ENCODE assay signal across 1 cellular context in the genomic region with DNA sequence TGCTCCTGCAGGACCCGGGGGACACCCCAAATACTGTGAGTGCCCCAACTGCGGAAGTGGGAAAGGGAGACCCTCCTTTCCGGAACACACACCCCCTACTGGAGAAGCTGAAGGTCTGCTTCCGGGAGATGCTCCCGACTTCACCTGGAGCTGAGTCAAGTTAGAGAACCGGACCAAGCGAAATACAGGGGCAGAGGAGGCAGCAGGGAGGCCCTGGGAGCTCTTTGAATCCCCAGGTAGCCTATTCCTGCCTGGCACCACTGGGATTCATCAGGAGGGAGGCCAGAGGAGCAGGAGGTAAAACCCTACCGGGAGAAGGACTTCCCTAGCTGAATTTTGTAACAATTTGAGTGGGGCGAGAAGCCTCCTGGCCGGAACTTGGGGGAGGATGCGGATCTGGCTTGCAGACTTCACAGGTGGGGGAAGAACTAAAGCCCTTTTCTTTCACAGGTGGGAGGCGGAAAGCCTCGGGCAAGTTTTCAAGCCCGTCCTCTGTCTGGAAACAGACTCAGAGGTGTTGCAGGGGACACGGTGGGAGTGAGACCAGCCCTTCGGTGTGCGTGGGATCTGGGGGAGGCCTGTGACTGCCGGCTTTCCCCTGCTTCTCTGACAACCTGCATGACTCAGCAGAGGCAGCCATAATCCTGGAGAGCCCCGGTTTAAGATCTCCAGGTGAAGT.
A peak's percentile ranks its signal among the peaks of the same experiment; 100 is the strongest.
TF ChIP-seq lines count a peak whose summit lies in the region.

No MANE protein-coding gene starts in this region.

TF ChIP-seq in HEK293, 187 proteins besides CTCF, POLR2A, EP300 and RAD21 (continued from another document):
- TF ChIP-seq ZNF132 (tag by site-specific recombination; IDR thresholded peaks at IDR 0.05; ENCODE audit: borderline replicate concordance) (no peak), ZNF518A (tag by site-specific recombination; conservative IDR thresholded peaks at IDR 0.05; ENCODE audit: low read depth) (peak; percentile 88), ZNF114 (tag by site-specific recombination; IDR thresholded peaks at IDR 0.05) (no peak), ZNF394 (tag by site-specific recombination; IDR thresholded peaks at IDR 0.05; ENCODE audit: borderline replicate concordance) (peak; percentile 73), ZNF670 (tag by site-specific recombination; IDR thresholded peaks at IDR 0.05; ENCODE audit: low read depth) (no peak), SP3 (tag by site-specific recombination; IDR thresholded peaks at IDR 0.05) (0 out of 2 replicates have a peak, but pooled peaks have one; percentile 23), PRDM10 (tag by site-specific recombination; IDR thresholded peaks at IDR 0.05) (peak; percentile 82)
- TF ChIP-seq, protein P1, sequence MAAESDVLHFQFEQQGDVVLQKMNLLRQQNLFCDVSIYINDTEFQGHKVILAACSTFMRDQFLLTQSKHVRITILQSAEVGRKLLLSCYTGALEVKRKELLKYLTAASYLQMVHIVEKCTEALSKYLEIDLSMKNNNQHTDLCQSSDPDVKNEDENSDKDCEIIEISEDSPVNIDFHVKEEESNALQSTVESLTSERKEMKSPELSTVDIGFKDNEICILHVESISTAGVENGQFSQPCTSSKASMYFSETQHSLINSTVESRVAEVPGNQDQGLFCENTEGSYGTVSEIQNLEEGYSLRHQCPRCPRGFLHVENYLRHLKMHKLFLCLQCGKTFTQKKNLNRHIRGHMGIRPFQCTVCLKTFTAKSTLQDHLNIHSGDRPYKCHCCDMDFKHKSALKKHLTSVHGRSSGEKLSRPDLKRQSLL (tag by site-specific recombination; IDR thresholded peaks at IDR 0.05) = 0 out of 2 replicates have a peak, but pooled peaks have one; percentile 5
